8 cellular contexts compared by ENCODE assay signal in genomic region chr22:38700271-38700788, GRCh38. TPM values are rescaled to one million over a fixed set of nuclear protein-coding genes. Genes with fewer than 3 reads are reported as not detected.
DNase-seq lines count a peak whose midpoint lies in the region; ATAC-seq and TF ChIP-seq lines count a peak whose summit lies in the region.

No MANE protein-coding gene starts in this region.

- peaks cover 0 to 11% of the 10 kb centered on the region in 2 donors for H3K36me3 Mint-ChIP-seq in CD14-positive monocyte

- H2BK12ac ChIP-seq in mesenchymal stem cell (ENCODE audit: low read length in 2 of 2), result peak overlapping the region in 1 of 2 experiments; percentile 86

- H3K27me3 Mint-ChIP-seq in CD14-positive monocyte (ENCODE audit: low read depth in 3 of 3), result peaks cover 6 to 13% (median 6%) of the 10 kb centered on the region in 3 donors

- H2AK5ac ChIP-seq in mesenchymal stem cell (ENCODE audit: low read length, severe bottlenecking), result peak overlapping the region; percentile 53

- no peaks in the 10 kb centered on the region for H3K9me3 Mint-ChIP-seq in CD14-positive monocyte

- peak overlapping the region in 1 of 2 experiments; percentile 98 for H3K14ac ChIP-seq in mesenchymal stem cell (ENCODE audit: low read length in 2 of 2)

- ATAC-seq in GM21619 (IDR thresholded peaks at IDR 0.05; ENCODE audit: unreplicated experiment), result peak; percentile 15

- H3K4me2 ChIP-seq in mesenchymal stem cell (ENCODE audit: low read length, poor library complexity, severe bottlenecking), result peak overlapping the region; percentile 90

- peak overlapping the region; percentile 91 to 95 for H3K18ac ChIP-seq in mesenchymal stem cell (ENCODE audit: low read depth in 1 of 2, low read length in 2 of 2)

- H2BK15ac ChIP-seq in mesenchymal stem cell (ENCODE audit: low read depth, poor library complexity, severe bottlenecking), result peak overlapping the region; percentile 99

- intact Hi-C loops in CD14-positive monocyte (cut with micrococcal nuclease), result loop anchor here in 1 of 2 donors (2.0 kb wide), 1 partner anchor 20 kb away; the partner anchor contains the start of gene TOMM22
- intact Hi-C loops in dorsolateral prefrontal cortex (cut with DNase I), result loop anchor here in 1 of 2 donors (2.0 kb wide), 1 partner anchor 54 kb away; the partner anchor contains the start of gene SUN2

- H3K9me3 ChIP-seq in Peyer's patch (no peaks in the 10 kb centered on the region), mesenchymal stem cell (ENCODE audit: control insufficient read depth, low read length) (no peaks in the 10 kb centered on the region), tibial nerve (no peaks in the 10 kb centered on the region)

- TF ChIP-seq POLR2A in Peyer's patch (IDR thresholded peaks at IDR 0.05) (peak in 1 of 2 donors; percentile 40), tibial nerve (IDR thresholded peaks at IDR 0.05) (no peak)

- H3K36me3 ChIP-seq in Peyer's patch (no peaks in the 10 kb centered on the region), mesenchymal stem cell (ENCODE audit: control insufficient read depth in 1 of 2, insufficient read depth in 2 of 2, low read depth in 1 of 2, low read length in 2 of 2) (peaks cover 0 to 18% of the 10 kb centered on the region in 2 experiments), tibial nerve (peaks cover 0 to 14% (median 0%) of the 10 kb centered on the region in 3 donors)

- H3K4me1 ChIP-seq in Peyer's patch (peaks cover 0 to 57% (median 6%) of the 10 kb centered on the region in 4 donors), mesenchymal stem cell (ENCODE audit: control insufficient read depth, insufficient read depth, low read depth, low read length) (peaks cover 19% of the 10 kb centered on the region), tibial nerve (peaks cover 0 to 63% (median 46%) of the 10 kb centered on the region in 4 donors)

- H2BK120ac ChIP-seq in mesenchymal stem cell (ENCODE audit: low read depth, low read length), result peak overlapping the region; percentile 91

- TF ChIP-seq EP300 in tibial nerve (IDR thresholded peaks at IDR 0.05), result no peak

- H3K79me1 ChIP-seq in mesenchymal stem cell (replicated peaks; ENCODE audit: low read length, poor library complexity, severe bottlenecking), result peaks cover 4% of the 10 kb centered on the region

- H3K4me3 Mint-ChIP-seq in CD14-positive monocyte, result peak overlapping the region; percentile 89 to 91

- WGBS in mesenchymal stem cell, result 1% methylated on average over 25 of the region's 57 CpGs
- WGBS in tibial nerve, 2 donors, result 0% methylated on average over 18 to 27 of the region's 57 CpGs

- peak overlapping the region; percentile 91 for H4K8ac ChIP-seq in mesenchymal stem cell (ENCODE audit: low read length)

- H4K91ac ChIP-seq in mesenchymal stem cell (ENCODE audit: low read length), result peak overlapping the region; percentile 94

- H3K4me1 Mint-ChIP-seq in CD14-positive monocyte, result peaks cover 57% of the 10 kb centered on the region

- peak overlapping the region; percentile 90 to 97 (median 96) for H3K27ac Mint-ChIP-seq in CD14-positive monocyte

- H3K9ac ChIP-seq in mesenchymal stem cell (ENCODE audit: low read length), result peak overlapping the region; percentile 98

- TF ChIP-seq CTCF in CD14-positive monocyte (IDR thresholded peaks at IDR 0.05), result no peak
- TF ChIP-seq CTCF in Peyer's patch (IDR thresholded peaks at IDR 0.05), result no peak
- no peak for TF ChIP-seq CTCF in dorsolateral prefrontal cortex (IDR thresholded peaks at IDR 0.05 in 54 of 56, conservative IDR thresholded peaks at IDR 0.05 in 2 of 56; ENCODE audit: low read depth in 1 of 56, partially characterized antibody in 56 of 56)
- TF ChIP-seq CTCF in tibial nerve (IDR thresholded peaks at IDR 0.05), result no peak

- DNase-seq in CD14-positive monocyte (ENCODE audit: low spot score), result peak; percentile 78
- DNase-seq in Peyer's patch, result peak in 1 of 3 donors; percentile 90
- peak in 2 of 10 donors; percentile 50 to 62 for DNase-seq in dorsolateral prefrontal cortex
- DNase-seq in mesenchymal stem cell, result peak; percentile 71
- peak in 1 of 2 donors; percentile 41 for DNase-seq in tibial nerve (ENCODE audit: low spot score in 2 of 2)
- DNase-seq in inferior parietal cortex (ENCODE audit: extremely low spot score), result no peak
- DNase-seq in stimulated activated CD4-positive, alpha-beta T cell treated with anti-CD3 and anti-CD28 coated beads, Interleukin-4, amount 100 ng/mL, for 1 hour, result no peak

- H3K27me3 ChIP-seq in Peyer's patch (no peaks in the 10 kb centered on the region), dorsolateral prefrontal cortex (no peaks in the 10 kb centered on the region), mesenchymal stem cell (ENCODE audit: control insufficient read depth in 1 of 2, insufficient read depth in 1 of 2, low read length in 2 of 2) (no peaks in the 10 kb centered on the region), tibial nerve (no peaks in the 10 kb centered on the region)

- peak overlapping the region; percentile 85 for H2AFZ ChIP-seq in mesenchymal stem cell (ENCODE audit: low read depth, low read length)

- H3K23ac ChIP-seq in mesenchymal stem cell (ENCODE audit: low read length in 2 of 2), result peak overlapping the region in 1 of 2 experiments; percentile 88

- H3K27ac ChIP-seq in Peyer's patch (peak overlapping the region; percentile 92 to 100 (median 98)), dorsolateral prefrontal cortex (peak overlapping the region; percentile 83 to 100 (median 97)), mesenchymal stem cell (ENCODE audit: low read length, poor library complexity, severe bottlenecking) (peak overlapping the region; percentile 84), tibial nerve (peak overlapping the region; percentile 90 to 99 (median 99))

- peak overlapping the region; percentile 29 to 96 for H3K4ac ChIP-seq in mesenchymal stem cell (ENCODE audit: low read depth in 1 of 2, low read length in 2 of 2)

- peak overlapping the region; percentile 84 for H2BK5ac ChIP-seq in mesenchymal stem cell (ENCODE audit: low read depth, low read length, poor library complexity, severe bottlenecking)

- H3K4me3 ChIP-seq in Peyer's patch (peak overlapping the region; percentile 68 to 97 (median 91)), dorsolateral prefrontal cortex (peak overlapping the region; percentile 63 to 97 (median 86)), mesenchymal stem cell (ENCODE audit: insufficient read depth in 1 of 2, low read depth in 1 of 2, low read length in 2 of 2) (peak overlapping the region; percentile 89), tibial nerve (peak overlapping the region; percentile 58 to 94 (median 88))

RNA-seq across cellular contexts. Expression of gene JOSD1, which starts 0.4 kb away (rescaled TPM):
- polyA plus RNA-seq in CD14-positive monocyte, result 1 to 10 TPM; 7.1 to 7.2 TPM
- total RNA-seq in Peyer's patch (100 to 1,000 TPM in 3 of 4 donors, 10 to 100 TPM in 1; 77.6 to 156 (median 121) TPM), dorsolateral prefrontal cortex (10 to 100 TPM; 41.2 to 87.6 (median 55.2) TPM), tibial nerve (10 to 100 TPM; 50.7 to 86.4 (median 76.0) TPM)
- polyA plus RNA-seq in mesenchymal stem cell (2013, experiment 1 of 2), result 34.6 TPM
- 31.7 TPM for polyA plus RNA-seq in mesenchymal stem cell (2013, experiment 2 of 2)

RNA-seq across cellular contexts. Expression of gene GTPBP1, which starts 5.4 kb away (rescaled TPM):
- 10 to 100 TPM in 1 of 2 donors, 1 to 10 TPM in 1; 6.7 to 12.7 TPM for polyA plus RNA-seq in CD14-positive monocyte
- total RNA-seq in Peyer's patch (100 to 1,000 TPM in 3 of 4 donors, 10 to 100 TPM in 1; 72.5 to 182 (median 131) TPM), dorsolateral prefrontal cortex (10 to 100 TPM; 30.5 to 76.8 (median 48.2) TPM), tibial nerve (10 to 100 TPM; 46.0 to 72.0 (median 56.6) TPM)
- polyA plus RNA-seq in mesenchymal stem cell (2013, experiment 1 of 2), result 14.9 TPM
- 13.6 TPM for polyA plus RNA-seq in mesenchymal stem cell (2013, experiment 2 of 2)

RNA-seq across cellular contexts. Expression of gene TOMM22, which starts 18.6 kb away (rescaled TPM):
- 10 to 100 TPM; 58.0 to 71.4 TPM for polyA plus RNA-seq in CD14-positive monocyte
- total RNA-seq in Peyer's patch, result 10 to 100 TPM; 19.6 to 35.5 (median 28.9) TPM
- total RNA-seq in dorsolateral prefrontal cortex, result 10 to 100 TPM; 26.7 to 64.2 (median 47.2) TPM
- polyA plus RNA-seq in mesenchymal stem cell (2013, experiment 1 of 2), result 43.9 TPM
- 43.6 TPM for polyA plus RNA-seq in mesenchymal stem cell (2013, experiment 2 of 2)
- total RNA-seq in tibial nerve, result 10 to 100 TPM; 23.1 to 28.5 (median 27.1) TPM

RNA-seq across cellular contexts. Expression of gene CBY1, which starts 43.9 kb away (rescaled TPM):
- polyA plus RNA-seq in CD14-positive monocyte, result 1 to 10 TPM; 1.1 to 1.7 TPM
- total RNA-seq in Peyer's patch (10 to 100 TPM in 2 of 4 donors, 1 to 10 TPM in 2; 6.6 to 19.5 (median 12.3) TPM), dorsolateral prefrontal cortex (10 to 100 TPM; 19.3 to 46.5 (median 29.4) TPM), tibial nerve (10 to 100 TPM; 13.5 to 24.3 (median 17.8) TPM)
- polyA plus RNA-seq in mesenchymal stem cell (2013, experiment 1 of 2), result 32.4 TPM
- 32.0 TPM for polyA plus RNA-seq in mesenchymal stem cell (2013, experiment 2 of 2)

RNA-seq across cellular contexts. Expression of gene FAM227A, which starts 44.1 kb away (rescaled TPM):
- polyA plus RNA-seq in CD14-positive monocyte, result not detected
- total RNA-seq in Peyer's patch, result 10 to 100 TPM in 1 of 4 donors, 1 to 10 TPM in 1, not detected in 2; 2.6 to 18.2 TPM
- total RNA-seq in dorsolateral prefrontal cortex, result 10 to 100 TPM in 21 of 120 experiments, 1 to 10 TPM in 99; 2.2 to 24.9 (median 6.9) TPM
- polyA plus RNA-seq in mesenchymal stem cell (2013, experiment 1 of 2), result 1.1 TPM
- polyA plus RNA-seq in mesenchymal stem cell (2013, experiment 2 of 2), result 0.56 TPM
- 10 to 100 TPM in 2 of 4 donors, 1 to 10 TPM in 2; 1.3 to 10.2 (median 6.7) TPM for total RNA-seq in tibial nerve

Comparison
In these comparisons a context has a peak if more than half of its experiments do, and no peak if none do; other contexts are left out.
1. DNase-seq: peak in CD14-positive monocyte (single experiment) and mesenchymal stem cell (single experiment); none in inferior parietal cortex (single experiment) and stimulated activated CD4-positive, alpha-beta T cell treated with anti-CD3 and anti-CD28 coated beads, Interleukin-4, amount 100 ng/mL, for 1 hour (single experiment).
2. Peak in every context shown above with its lines, with median percentiles within 50 percentile points of each other: H3K27ac ChIP-seq and H3K4me3 ChIP-seq.